In genomic region chr17:36614974-36615373, GRCh38 we compare ENCODE assay signal across 26 cellular contexts.
"Had no signal": no experiment of that assay in that cellular context is flagged by ENCODE, and none has a peak within 500 bp of the region (broad histone marks: within the 10 kb centered on the region; RNA-seq: fewer than 3 reads in every experiment).

No MANE protein-coding gene starts in this region.

- H3K4me1 ChIP-seq: body of pancreas, heart right ventricle, tibial artery had no signal

- H3K27me3 ChIP-seq: body of pancreas, neutrophil, ovary had no signal

- H3K27ac ChIP-seq: body of pancreas, epithelial cell of prostate, heart right ventricle, neutrophil, ovary, skin epidermis, tibial artery, WERI-Rb-1 had no signal

- H3K36me3 ChIP-seq: heart right ventricle, neutrophil, ovary, tibial artery, WERI-Rb-1 had no signal

- H3K4me1 Mint-ChIP-seq: activated naive CD4-positive, alpha-beta T cell treated with anti-CD3 and anti-CD28 coated beads, Interleukin-2, amount 50 U/mL, for 24 hours; central memory CD8-positive, alpha-beta T cell; mesothelial cell of epicardium; natural killer cell; T-cell had no signal

- H3K4me3 Mint-ChIP-seq: activated CD8-positive, alpha-beta T cell treated with anti-CD3 and anti-CD28 coated beads, Interleukin-2, amount 10 ng/mL, durations not matched to agents 7 days and 5 days; activated naive CD4-positive, alpha-beta T cell treated with anti-CD3 and anti-CD28 coated beads, Interleukin-2, amount 50 U/mL, for 24 hours; activated T-helper 1 cell treated with anti-CD3 and anti-CD28 coated beads, Interleukin-12 subunit alpha, Interleukin-12 subunit beta, Interleukin-2, Interleukin-4 antibody, amounts not matched to agents 30 ng/mL and 10 ng/mL and 1 ng/mL, durations not matched to agents 14 hours and 24 hours and 36 hours; central memory CD8-positive, alpha-beta T cell; effector memory CD8-positive, alpha-beta T cell; mesothelial cell of epicardium; natural killer cell; stimulated activated naive CD8-positive, alpha-beta T cell treated with anti-CD3 and anti-CD28 coated beads, Interleukin-15, Interleukin-2, amounts not matched to agents 100 ng/mL and 50 ng/mL, for 24 hours; T-cell; T-helper 2 cell treated with Interferon-gamma antibody and Interleukin-4, amounts not matched to agents 5 μg/mL and 100 μg/mL, for 36 hours had no signal

- ATAC-seq: activated CD8-positive, alpha-beta T cell treated with anti-CD3 and anti-CD28 coated beads, Interleukin-2, amount 10 ng/mL, durations not matched to agents 7 days and 5 days; body of pancreas; effector memory CD8-positive, alpha-beta T cell; heart right ventricle; left lobe of liver; natural killer cell; right cardiac atrium; T-cell had no signal

- H3K27ac Mint-ChIP-seq: activated CD8-positive, alpha-beta T cell treated with anti-CD3 and anti-CD28 coated beads, Interleukin-2, amount 10 ng/mL, durations not matched to agents 7 days and 5 days; activated naive CD4-positive, alpha-beta T cell treated with anti-CD3 and anti-CD28 coated beads, Interleukin-2, amount 50 U/mL, for 24 hours; activated T-helper 1 cell treated with anti-CD3 and anti-CD28 coated beads, Interleukin-12 subunit alpha, Interleukin-12 subunit beta, Interleukin-2, Interleukin-4 antibody, amounts not matched to agents 30 ng/mL and 10 ng/mL and 1 ng/mL, durations not matched to agents 14 hours and 24 hours and 36 hours; mesothelial cell of epicardium; natural killer cell; stimulated activated naive CD8-positive, alpha-beta T cell treated with anti-CD3 and anti-CD28 coated beads, Interleukin-15, Interleukin-2, amounts not matched to agents 100 ng/mL and 50 ng/mL, for 24 hours; T-cell; T-helper 2 cell treated with Interferon-gamma antibody and Interleukin-4, amounts not matched to agents 5 μg/mL and 100 μg/mL, for 36 hours had no signal

- H3K4me3 ChIP-seq: body of pancreas, heart right ventricle, ovary, skin epidermis, tibial artery had no signal

- H3K9me3 Mint-ChIP-seq: activated naive CD4-positive, alpha-beta T cell treated with anti-CD3 and anti-CD28 coated beads, Interleukin-2, amount 50 U/mL, for 24 hours; activated T-helper 1 cell treated with anti-CD3 and anti-CD28 coated beads, Interleukin-12 subunit alpha, Interleukin-12 subunit beta, Interleukin-2, Interleukin-4 antibody, amounts not matched to agents 30 ng/mL and 10 ng/mL and 1 ng/mL, durations not matched to agents 14 hours and 24 hours and 36 hours; central memory CD8-positive, alpha-beta T cell; effector memory CD8-positive, alpha-beta T cell; mesothelial cell of epicardium; natural killer cell; stimulated activated naive CD8-positive, alpha-beta T cell treated with anti-CD3 and anti-CD28 coated beads, Interleukin-15, Interleukin-2, amounts not matched to agents 100 ng/mL and 50 ng/mL, for 24 hours; T-cell; T-helper 2 cell treated with Interferon-gamma antibody and Interleukin-4, amounts not matched to agents 5 μg/mL and 100 μg/mL, for 36 hours had no signal

- H3K36me3 Mint-ChIP-seq: activated naive CD4-positive, alpha-beta T cell treated with anti-CD3 and anti-CD28 coated beads, Interleukin-2, amount 50 U/mL, for 24 hours; mesothelial cell of epicardium; natural killer cell; T-cell had no signal

- H3K9me3 ChIP-seq: body of pancreas, neutrophil, ovary, tibial artery had no signal

- DNase-seq: activated CD4-positive, alpha-beta T cell treated with anti-CD3 and anti-CD28 coated beads for 1 hour; activated CD4-positive, alpha-beta T cell treated with anti-CD3 and anti-CD28 coated beads, Interleukin-2, amount 50 U/mL, for 1 hour; activated CD8-positive, alpha-beta T cell treated with anti-CD3 and anti-CD28 coated beads, Interleukin-2, amount 10 ng/mL, durations not matched to agents 7 days and 5 days; activated gamma-delta T cell; anterior cingulate cortex; body of pancreas; effector memory CD8-positive, alpha-beta T cell; heart right ventricle; kidney; natural killer cell; ovary; right cardiac atrium; stimulated activated CD4-positive, alpha-beta T cell treated with anti-CD3 and anti-CD28 coated beads, Interleukin-1b, Interleukin-23, amount 100 ng/mL, for 48 hours; T-cell; tibial artery; WERI-Rb-1 had no signal

- H3K27me3 Mint-ChIP-seq: activated naive CD4-positive, alpha-beta T cell treated with anti-CD3 and anti-CD28 coated beads, Interleukin-2, amount 50 U/mL, for 24 hours; stimulated activated naive CD8-positive, alpha-beta T cell treated with anti-CD3 and anti-CD28 coated beads, Interleukin-15, Interleukin-2, amounts not matched to agents 100 ng/mL and 50 ng/mL, for 24 hours had no signal
